26 cellular contexts compared by ENCODE assay signal in the genomic region with DNA sequence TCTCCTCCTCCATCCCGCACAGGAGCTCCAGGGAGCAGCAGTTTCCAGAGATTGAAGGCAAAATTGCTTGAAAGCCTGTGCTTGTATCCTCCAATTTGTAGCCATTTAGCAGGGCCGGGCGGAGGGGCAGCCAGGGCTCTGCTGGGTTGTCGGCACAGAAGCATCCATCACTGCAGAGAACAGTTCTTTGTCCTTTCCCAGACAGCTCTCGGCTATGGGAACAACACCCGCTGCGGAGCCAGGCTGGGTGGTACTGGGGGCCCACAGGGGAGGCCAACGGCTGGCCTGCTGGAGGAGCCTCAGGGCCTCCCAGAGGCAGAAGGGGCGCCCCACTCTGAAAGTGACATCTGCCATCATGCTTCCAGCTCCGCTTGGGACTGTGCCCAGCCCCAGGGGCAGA. TPM values are rescaled to one million over a fixed set of nuclear protein-coding genes. Genes with fewer than 3 reads are reported as not detected.
A peak's percentile ranks its signal among the peaks of the same experiment; 100 is the strongest.
DNase-seq lines count a peak whose midpoint lies in the region; ATAC-seq, FAIRE-seq and TF ChIP-seq lines count a peak whose summit lies in the region.
"Had no signal": no experiment of that assay in that cellular context is flagged by ENCODE, and none has a peak within 500 bp of the region (broad histone marks: within the 10 kb centered on the region; RNA-seq: fewer than 3 reads in every experiment).

No MANE protein-coding gene starts in this region.

- H3K4me1 Mint-ChIP-seq in glutamatergic neuron (ENCODE audit: low read depth, unreplicated experiment), result peaks cover 2% of the 10 kb centered on the region
- H3K4me1 Mint-ChIP-seq: CD14-positive monocyte had no signal

- H3K4me3 Mint-ChIP-seq in glutamatergic neuron (ENCODE audit: unreplicated experiment), result no peak overlapping the region
- H3K4me3 Mint-ChIP-seq: CD14-positive monocyte, GM23338 had no signal

- H3K27ac Mint-ChIP-seq in glutamatergic neuron (ENCODE audit: unreplicated experiment), result peak overlapping the region; percentile 87
- H3K27ac Mint-ChIP-seq: CD14-positive monocyte, GM23338 had no signal

- H3K4me1 ChIP-seq in SK-N-SH (ENCODE audit: control insufficient read depth in 1 of 2, insufficient read depth in 2 of 2, low read depth in 1 of 2, low read length in 1 of 2), result peaks cover 0 to 7% of the 10 kb centered on the region in 2 experiments; a peak in 1 of 4 replicates
- peaks cover 3% of the 10 kb centered on the region for H3K4me1 ChIP-seq in osteoblast (ENCODE audit: insufficient read depth, low read length)

- no peaks in the 10 kb centered on the region for H3F3A ChIP-seq in SK-N-SH (replicated peaks; ENCODE audit: insufficient read depth)

- H3K79me2 ChIP-seq in SK-N-SH (ENCODE audit: insufficient read depth) (no peaks in the 10 kb centered on the region), osteoblast (ENCODE audit: insufficient read depth, low read length) (no peaks in the 10 kb centered on the region)

- H3K27me3 ChIP-seq in SK-N-SH (ENCODE audit: insufficient read depth) (0 out of 2 replicates have a peak, but pooled peaks cover 2% of the 10 kb centered on the region), osteoblast (ENCODE audit: insufficient read depth, low read length) (peaks cover 24% of the 10 kb centered on the region)

- CTCF ChIA-PET in SK-N-SH (lab: Yijun Ruan, JAX), result interaction anchor here (0.8 to 1.0 kb wide), 2 partner anchors 17 to 106 kb away, joined by 3 to 4 read pairs; no protein-coding TSS in a partner anchor

- H3K27ac ChIP-seq in SK-N-SH (ENCODE audit: low read depth in 2 of 2, low read length in 1 of 2) (no peak overlapping the region), osteoblast (ENCODE audit: low read depth, low read length) (no peak overlapping the region)
- H3K27ac ChIP-seq: SJCRH30 had no signal

- no peak for FAIRE-seq in RCC 7860 (lab: Jason Lieb, UNC)
- FAIRE-seq: G401.6, K562 had no signal

- 50% methylated on average over 6 of the region's 10 CpGs for WGBS in SK-N-SH (ENCODE audit: low lambda C conversion rate)

- TF ChIP-seq CTCF in SK-N-SH (IDR thresholded peaks at IDR 0.05) (no peak), glutamatergic neuron (IDR thresholded peaks at IDR 0.05; ENCODE audit: partially characterized antibody, unreplicated experiment) (no peak), osteoblast (IDR thresholded peaks at IDR 0.05; ENCODE audit: extremely low read depth, low read depth, low read length) (no peak)

- POLR2A ChIA-PET in SK-N-SH (lab: Yijun Ruan, JAX), result no interaction called here

- H3K27me3 Mint-ChIP-seq in glutamatergic neuron (ENCODE audit: unreplicated experiment), result no peaks in the 10 kb centered on the region

- H3K4me2 ChIP-seq in SK-N-SH (no peak overlapping the region), osteoblast (ENCODE audit: insufficient read depth, low read length) (no peak overlapping the region)
- H3K4me2 ChIP-seq: GM23338 had no signal

- H3K9me3 Mint-ChIP-seq in glutamatergic neuron (ENCODE audit: unreplicated experiment), result peaks cover 3% of the 10 kb centered on the region
- H3K9me3 Mint-ChIP-seq: CD14-positive monocyte, GM23338 had no signal

- H3K36me3 ChIP-seq in SK-N-SH (replicated peaks in 1 of 2; ENCODE audit: control insufficient read depth in 1 of 2, insufficient read depth in 2 of 2, low read length in 1 of 2), result no peaks in the 10 kb centered on the region
- no peaks in the 10 kb centered on the region for H3K36me3 ChIP-seq in osteoblast (ENCODE audit: insufficient read depth, low read length)
- H3K36me3 ChIP-seq: SJCRH30 had no signal

- H3K4me3 ChIP-seq in SK-N-SH (ENCODE audit: low read depth in 2 of 2, low read length in 1 of 2) (no peak overlapping the region), osteoblast (ENCODE audit: insufficient read depth, low read length) (no peak overlapping the region)
- H3K4me3 ChIP-seq: GM23338, K562, SJCRH30 had no signal

- H2AFZ ChIP-seq in SK-N-SH (ENCODE audit: low read depth), result no peak overlapping the region
- H2AFZ ChIP-seq in osteoblast (ENCODE audit: low read length), result no peak overlapping the region
- H2AFZ ChIP-seq: GM23338 had no signal

- H4K20me1 ChIP-seq in SK-N-SH (ENCODE audit: insufficient read depth), result no peaks in the 10 kb centered on the region
- H4K20me1 ChIP-seq in osteoblast (ENCODE audit: insufficient read depth, low read length), result peaks cover 17% of the 10 kb centered on the region

- H3K9me3 ChIP-seq in SK-N-SH, result no peaks in the 10 kb centered on the region
- H3K9me3 ChIP-seq in osteoblast (ENCODE audit: low read depth, low read length), result no peaks in the 10 kb centered on the region
- H3K9me3 ChIP-seq: SJCRH30 had no signal

- no peaks in the 10 kb centered on the region for H3K36me3 Mint-ChIP-seq in glutamatergic neuron (ENCODE audit: unreplicated experiment)
- H3K36me3 Mint-ChIP-seq: CD14-positive monocyte had no signal

- no peak for ATAC-seq in SK-N-SH treated with all-trans-retinoic acid at 6 μM for 48 hours
- ATAC-seq in HG03378 (IDR thresholded peaks at IDR 0.05; ENCODE audit: unreplicated experiment), result no peak
- ATAC-seq: GM23338, HCT116, K562 had no signal

- no peaks in the 10 kb centered on the region for H3K9me2 ChIP-seq in SK-N-SH

- TF ChIP-seq EP300 in SK-N-SH (IDR thresholded peaks at IDR 0.05; ENCODE audit: borderline replicate concordance in 1 of 2, low read depth in 1 of 2, low read length in 1 of 2), result no peak

- DNase-seq in SK-N-SH (peak; percentile 48), NCI-H2227 treated with DMSO at 0.1 percent for 48 hours (lab: John Stamatoyannopoulos, UW) (peak; percentile 67), glutamatergic neuron (peak; percentile 44), osteoblast (ENCODE audit: insufficient read length, low spot score, missing footprints) (peak; percentile 89), RCC 7860 (ENCODE audit: low spot score) (no peak), NCI-H146 treated with DMSO at 0.1 percent for 48 hours (lab: John Stamatoyannopoulos, UW; ENCODE audit: unreplicated experiment) (no peak)
- DNase-seq: 8988T; DND-41; NCI-H1105; NCI-H1694; NCI-H2107; NCI-H446; NCI-H526 treated with DMSO at 0.1 percent for 48 hours; NK-92 treated with Interleukin-12 subunit alpha and Interleukin-12 subunit beta, amount 100 ng/mL, for 24 hours; SW 1271 had no signal

- TF ChIP-seq RAD21 in SK-N-SH (IDR thresholded peaks at IDR 0.05; ENCODE audit: low read length), result no peak

- no peak overlapping the region for H3K9ac ChIP-seq in SK-N-SH

TF ChIP-seq in SK-N-SH treated with all-trans-retinoic acid at 6 μM for 48 hours, 23 proteins besides CTCF, POLR2A, EP300 and RAD21 (continues in another document):
- TF ChIP-seq BACH2 (CRISPR knock-in tag; IDR thresholded peaks at IDR 0.05; ENCODE audit: borderline replicate concordance) (no peak), SNAI2 (CRISPR knock-in tag; IDR thresholded peaks at IDR 0.05) (no peak), OSR1 (CRISPR knock-in tag; IDR thresholded peaks at IDR 0.05) (no peak), RARB (CRISPR knock-in tag; IDR thresholded peaks at IDR 0.05) (no peak), ARNTL (CRISPR knock-in tag; IDR thresholded peaks at IDR 0.05; ENCODE audit: borderline replicate concordance, low read depth) (no peak), CSDC2 (CRISPR knock-in tag; IDR thresholded peaks at IDR 0.05) (no peak), ZC3H10 (CRISPR knock-in tag; IDR thresholded peaks at IDR 0.05) (no peak), TOX (CRISPR knock-in tag; IDR thresholded peaks at IDR 0.05; ENCODE audit: borderline replicate concordance) (no peak), TCF4 (CRISPR knock-in tag; IDR thresholded peaks at IDR 0.05; ENCODE audit: borderline replicate concordance) (no peak)
- TF ChIP-seq, protein P1, sequence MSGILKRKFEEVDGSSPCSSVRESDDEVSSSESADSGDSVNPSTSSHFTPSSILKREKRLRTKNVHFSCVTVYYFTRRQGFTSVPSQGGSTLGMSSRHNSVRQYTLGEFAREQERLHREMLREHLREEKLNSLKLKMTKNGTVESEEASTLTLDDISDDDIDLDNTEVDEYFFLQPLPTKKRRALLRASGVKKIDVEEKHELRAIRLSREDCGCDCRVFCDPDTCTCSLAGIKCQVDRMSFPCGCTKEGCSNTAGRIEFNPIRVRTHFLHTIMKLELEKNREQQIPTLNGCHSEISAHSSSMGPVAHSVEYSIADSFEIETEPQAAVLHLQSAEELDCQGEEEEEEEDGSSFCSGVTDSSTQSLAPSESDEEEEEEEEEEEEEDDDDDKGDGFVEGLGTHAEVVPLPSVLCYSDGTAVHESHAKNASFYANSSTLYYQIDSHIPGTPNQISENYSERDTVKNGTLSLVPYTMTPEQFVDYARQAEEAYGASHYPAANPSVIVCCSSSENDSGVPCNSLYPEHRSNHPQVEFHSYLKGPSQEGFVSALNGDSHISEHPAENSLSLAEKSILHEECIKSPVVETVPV (CRISPR knock-in tag; IDR thresholded peaks at IDR 0.05), result no peak
- TF ChIP-seq, protein P2, sequence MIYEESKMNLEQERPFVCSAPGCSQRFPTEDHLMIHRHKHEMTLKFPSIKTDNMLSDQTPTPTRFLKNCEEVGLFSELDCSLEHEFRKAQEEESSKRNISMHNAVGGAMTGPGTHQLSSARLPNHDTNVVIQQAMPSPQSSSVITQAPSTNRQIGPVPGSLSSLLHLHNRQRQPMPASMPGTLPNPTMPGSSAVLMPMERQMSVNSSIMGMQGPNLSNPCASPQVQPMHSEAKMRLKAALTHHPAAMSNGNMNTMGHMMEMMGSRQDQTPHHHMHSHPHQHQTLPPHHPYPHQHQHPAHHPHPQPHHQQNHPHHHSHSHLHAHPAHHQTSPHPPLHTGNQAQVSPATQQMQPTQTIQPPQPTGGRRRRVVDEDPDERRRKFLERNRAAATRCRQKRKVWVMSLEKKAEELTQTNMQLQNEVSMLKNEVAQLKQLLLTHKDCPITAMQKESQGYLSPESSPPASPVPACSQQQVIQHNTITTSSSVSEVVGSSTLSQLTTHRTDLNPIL (CRISPR knock-in tag; IDR thresholded peaks at IDR 0.05; ENCODE audit: low read depth), result no peak

RNA-seq across cellular contexts. Expression of a gene that starts 7.8 kb away (rescaled TPM):
- 0.02 TPM in 2 replicates for polyA plus RNA-seq in SK-N-SH (2012; rRNA removed)
- polyA plus RNA-seq in SK-N-SH (2012; cell fraction: cytosol; rRNA removed), result 0.03 and 0.04 TPM in 2 replicates
- 0.07 and 0.18 TPM in 2 replicates for polyA plus RNA-seq in SK-N-SH (2012; cell fraction: nucleus; rRNA removed)
- total RNA-seq in glutamatergic neuron (ENCODE audit: unreplicated experiment) (13.7 TPM), osteoblast (not detected in 2 replicates)
- total RNA-seq: K562, OCI-LY7, RPMI7951, SJCRH30 had no signal
- polyA plus RNA-seq: AG04450, CD14-positive monocyte, K562 had no signal

RNA-seq across cellular contexts. Expression of a gene that starts 26.0 kb away (rescaled TPM):
- polyA plus RNA-seq in SK-N-SH (2012; rRNA removed), result 17.7 and 18.7 TPM in 2 replicates
- 10.6 and 13.0 TPM in 2 replicates for polyA plus RNA-seq in SK-N-SH (2012; cell fraction: cytosol; rRNA removed)
- polyA plus RNA-seq in SK-N-SH (2012; cell fraction: nucleus; rRNA removed), result 38.0 and 48.3 TPM in 2 replicates
- total RNA-seq in glutamatergic neuron (ENCODE audit: unreplicated experiment) (42.6 TPM), osteoblast (35.8 and 39.8 TPM in 2 replicates)

RNA-seq across cellular contexts. Expression of a gene that starts 29.5 kb away (rescaled TPM):
- 36.6 and 42.9 TPM in 2 replicates for polyA plus RNA-seq in SK-N-SH (2012; rRNA removed)
- polyA plus RNA-seq in SK-N-SH (2012; cell fraction: cytosol; rRNA removed), result 25.8 and 27.8 TPM in 2 replicates
- polyA plus RNA-seq in SK-N-SH (2012; cell fraction: nucleus; rRNA removed), result 66.8 and 75.1 TPM in 2 replicates
- total RNA-seq in glutamatergic neuron (ENCODE audit: unreplicated experiment) (27.1 TPM), osteoblast (22.1 and 25.0 TPM in 2 replicates)

Comparison
In these comparisons a context has a peak if more than half of its experiments do, and no peak if none do; other contexts are left out.
1. DNase-seq: peak in SK-N-SH (single experiment), NCI-H2227 treated with DMSO at 0.1 percent for 48 hours (single experiment), glutamatergic neuron (single experiment) and osteoblast (single experiment); none in RCC 7860 (single experiment) and NCI-H146 treated with DMSO at 0.1 percent for 48 hours (single experiment).
2. RNA of a gene that starts 7.8 kb away (total RNA-seq): 13.7 TPM in glutamatergic neuron (single experiment); not detected in osteoblast; every median in the first group is over 10 times any median in the second.